15 cellular contexts compared by ENCODE assay signal in the genomic region with DNA sequence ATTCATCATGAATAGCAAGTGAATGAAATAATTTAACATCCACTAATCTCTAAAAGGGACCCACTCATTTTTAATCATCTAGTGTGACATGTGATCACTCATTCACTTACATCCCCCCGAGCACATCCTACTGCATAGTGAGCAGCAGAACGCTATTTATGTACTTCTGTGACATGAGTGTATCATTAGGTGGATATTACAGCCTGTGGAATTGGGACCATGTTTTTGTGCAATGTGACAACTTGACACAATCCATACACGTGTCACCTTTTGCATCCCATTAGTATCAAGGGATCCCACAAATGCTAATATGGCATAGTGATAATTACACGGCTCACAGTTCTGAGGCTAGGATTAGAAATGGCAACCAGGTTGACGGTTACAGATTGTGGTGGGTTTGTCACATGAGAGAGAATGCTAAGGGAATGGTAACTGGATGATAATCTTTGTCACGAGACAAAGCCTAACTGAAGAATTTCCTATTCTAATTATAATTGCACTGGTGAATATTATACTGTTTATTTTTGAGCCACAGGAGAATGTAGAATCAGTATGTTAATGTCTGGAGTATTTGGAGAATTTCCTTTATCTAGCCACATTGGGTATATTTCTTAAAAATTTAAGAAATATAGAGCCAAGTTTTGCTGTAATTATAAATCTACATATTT.
"Had no signal": no experiment of that assay in that cellular context is flagged by ENCODE, and none has a peak within 500 bp of the region (broad histone marks: within the 10 kb centered on the region; RNA-seq: fewer than 3 reads in every experiment).

No MANE protein-coding gene starts in this region.

- FAIRE-seq: small intestine had no signal

- DNase-seq: activated CD4-positive, CD25-positive, alpha-beta regulatory T cell treated with anti-CD3 and anti-CD28 coated beads, Interleukin-2, amount 50 U/mL, for 72 hours; activated naive CD8-positive, alpha-beta T cell treated with anti-CD3 and anti-CD28 coated beads, Interleukin-2, amount 10 ng/mL, durations not matched to agents 7 days and 5 days; anterior cingulate cortex; dorsolateral prefrontal cortex; endodermal cell; islet precursor cell; small intestine; stimulated activated CD4-positive, alpha-beta T cell treated with anti-CD3 and anti-CD28 coated beads, Interleukin-4, amount 100 ng/mL, for 4 hours; stimulated activated naive CD8-positive, alpha-beta T cell treated with anti-CD3 and anti-CD28 coated beads, Interleukin-15, Interleukin-2, amounts not matched to agents 100 U/mL and 50 U/mL, for 24 hours; T-cell; T1000; trophoblast cell had no signal

- H3K27ac ChIP-seq: breast epithelium, dorsolateral prefrontal cortex, right atrium auricular region had no signal

- H3K4me1 ChIP-seq: breast epithelium, right atrium auricular region had no signal

- H3K27me3 ChIP-seq: breast epithelium, dorsolateral prefrontal cortex, right atrium auricular region had no signal

- H3K4me3 ChIP-seq: breast epithelium, dorsolateral prefrontal cortex, lung, right atrium auricular region had no signal

- H3K36me3 ChIP-seq: breast epithelium, right atrium auricular region had no signal

- H3K9me3 ChIP-seq: breast epithelium, right atrium auricular region had no signal
